ENCODE assay signal across 28 cellular contexts in genomic region chr6:34377984-34378383, GRCh38.
"Had no signal": no experiment of that assay in that cellular context is flagged by ENCODE, and none has a peak within 500 bp of the region (broad histone marks: within the 10 kb centered on the region; RNA-seq: fewer than 3 reads in every experiment).

No MANE protein-coding gene starts in this region.

- H3K9me3 Mint-ChIP-seq: activated B cell treated with CpG ODN at 0.5 μM for 24 hours; activated CD4-positive, alpha-beta T cell treated with anti-CD3 and anti-CD28 coated beads, Interleukin-2, amount 10 ng/mL, durations not matched to agents 24 days and 14 days; activated CD8-positive, alpha-beta T cell treated with anti-CD3 and anti-CD28 coated beads for 36 hours; activated naive CD8-positive, alpha-beta T cell treated with anti-CD3 and anti-CD28 coated beads for 36 hours; activated T-cell treated with anti-CD3 and anti-CD28 coated beads, Interleukin-2, amount 50 U/mL, for 72 hours; activated T-helper 17 cell treated with anti-CD3 and anti-CD28 coated beads, Interleukin-2, amount 50 U/mL, for 72 hours had no signal

- H3K27ac ChIP-seq: cardiac muscle cell, VCaP had no signal

- ATAC-seq: activated CD8-positive, alpha-beta T cell treated with anti-CD3 and anti-CD28 coated beads for 36 hours; activated T-cell treated with anti-CD3 and anti-CD28 coated beads, Interleukin-2, amount 50 U/mL, for 72 hours; activated T-helper 17 cell treated with anti-CD3 and anti-CD28 coated beads, Interleukin-2, amount 50 U/mL, for 72 hours had no signal

- H3K36me3 ChIP-seq: cardiac muscle cell had no signal

- H3K4me3 Mint-ChIP-seq: activated B cell treated with CpG ODN at 0.5 μM for 24 hours; activated CD4-positive, alpha-beta T cell treated with anti-CD3 and anti-CD28 coated beads, Interleukin-2, amount 10 ng/mL, durations not matched to agents 24 days and 14 days; activated CD8-positive, alpha-beta T cell treated with anti-CD3 and anti-CD28 coated beads for 36 hours; activated naive CD8-positive, alpha-beta T cell treated with anti-CD3 and anti-CD28 coated beads for 36 hours; activated T-cell treated with anti-CD3 and anti-CD28 coated beads, Interleukin-2, amount 50 U/mL, for 72 hours; activated T-helper 17 cell treated with anti-CD3 and anti-CD28 coated beads, Interleukin-2, amount 50 U/mL, for 72 hours had no signal

- H3K27ac Mint-ChIP-seq: activated B cell treated with CpG ODN at 0.5 μM for 24 hours; activated CD4-positive, alpha-beta T cell treated with anti-CD3 and anti-CD28 coated beads, Interleukin-2, amount 10 ng/mL, durations not matched to agents 24 days and 14 days; activated CD8-positive, alpha-beta T cell treated with anti-CD3 and anti-CD28 coated beads for 36 hours; activated naive CD8-positive, alpha-beta T cell treated with anti-CD3 and anti-CD28 coated beads for 36 hours; activated T-cell treated with anti-CD3 and anti-CD28 coated beads, Interleukin-2, amount 50 U/mL, for 72 hours; activated T-helper 17 cell treated with anti-CD3 and anti-CD28 coated beads, Interleukin-2, amount 50 U/mL, for 72 hours had no signal

- H3K4me3 ChIP-seq: cardiac muscle cell had no signal

- H3K27me3 ChIP-seq: cardiac muscle cell had no signal

- DNase-seq: activated B cell treated with CpG ODN at 0.5 μM for 24 hours; activated CD4-positive, alpha-beta T cell treated with anti-CD3 and anti-CD28 coated beads, Interleukin-2, amount 10 ng/mL, durations not matched to agents 24 days and 14 days; activated CD4-positive, alpha-beta T cell treated with anti-CD3 and anti-CD28 coated beads, Interleukin-2, amount 50 U/mL, for 4 hours; activated CD4-positive, CD25-positive, alpha-beta regulatory T cell treated with anti-CD3 and anti-CD28 coated beads, Interleukin-2, amount 50 U/mL, for 72 hours; activated CD8-positive, alpha-beta T cell treated with anti-CD3 and anti-CD28 coated beads for 36 hours; activated effector memory CD4-positive, alpha-beta T cell treated with anti-CD3 and anti-CD28 coated beads, Interleukin-2, amount 50 U/mL, for 16 hours; activated naive CD4-positive, alpha-beta T cell; activated naive CD4-positive, alpha-beta T cell treated with anti-CD3 and anti-CD28 coated beads, Interleukin-2, amount 50 U/mL, for 16 hours; activated naive CD8-positive, alpha-beta T cell treated with anti-CD3 and anti-CD28 coated beads for 36 hours; activated T-cell treated with anti-CD3 and anti-CD28 coated beads, Interleukin-2, amount 50 U/mL, for 1 hour; activated T-cell treated with anti-CD3 and anti-CD28 coated beads, Interleukin-2, amount 50 U/mL, for 72 hours; amniotic stem cell; aorta; NCI-H1092; NCI-H1436 treated with DMSO at 0.1 percent for 48 hours; NCI-H1694 treated with DMSO at 0.1 percent for 48 hours; NCI-H2029; NCI-H510A; NCI-H526; NCI-H748 treated with DMSO at 0.1 percent for 48 hours; Right ventricle myocardium superior; SW 1271; T-helper 1 cell; T-helper 2 cell; T-helper 9 cell had no signal

- H3K27me3 Mint-ChIP-seq: activated B cell treated with CpG ODN at 0.5 μM for 24 hours; activated CD4-positive, alpha-beta T cell treated with anti-CD3 and anti-CD28 coated beads, Interleukin-2, amount 10 ng/mL, durations not matched to agents 24 days and 14 days; activated CD8-positive, alpha-beta T cell treated with anti-CD3 and anti-CD28 coated beads for 36 hours; activated naive CD8-positive, alpha-beta T cell treated with anti-CD3 and anti-CD28 coated beads for 36 hours; activated T-helper 17 cell treated with anti-CD3 and anti-CD28 coated beads, Interleukin-2, amount 50 U/mL, for 72 hours had no signal
